Comparison of ENCODE assay signal across 8 cellular contexts in genomic region chr9:106892632-106893031, GRCh38. TPM values are rescaled to one million over a fixed set of nuclear protein-coding genes. Genes with fewer than 3 reads are reported as not detected.
DNase-seq lines count a peak whose midpoint lies in the region; ATAC-seq and TF ChIP-seq lines count a peak whose summit lies in the region.

No MANE protein-coding gene starts in this region.

- H3K4me2 ChIP-seq in PC-3 (ENCODE audit: low read length): peak overlapping the region; percentile 77
- peak overlapping the region; percentile 72 for H3K4me2 ChIP-seq in fibroblast of lung (ENCODE audit: extremely low read depth, insufficient read depth, low read length)

- H3K9ac ChIP-seq in PC-3 (ENCODE audit: low read length) (peak overlapping the region; percentile 64), fibroblast of lung (ENCODE audit: insufficient read depth, low read length) (no peak overlapping the region)

- peaks cover 51% of the 10 kb centered on the region for H3K4me1 ChIP-seq in PC-3 (ENCODE audit: insufficient read depth, low read length)
- H3K4me1 ChIP-seq in fibroblast of lung (ENCODE audit: control insufficient read depth, extremely low read depth, insufficient read depth, low read length): peaks cover 20% of the 10 kb centered on the region

- peaks cover 8% of the 10 kb centered on the region; the same call in 1 of the 2 replicates for H3K36me3 ChIP-seq in PC-3 (ENCODE audit: low read depth, low read length)
- H3K36me3 ChIP-seq in fibroblast of lung (ENCODE audit: control insufficient read depth, insufficient read depth, low read length): no peaks in the 10 kb centered on the region

- POLR2A ChIA-PET in PC-3 (lab: Charles Lee; ENCODE audit: unreplicated experiment): interaction anchor here (0.5 to 0.6 kb wide), 2 partner anchors 132 to 192 kb away, joined by 3 read pairs; no protein-coding TSS in a partner anchor

- intact Hi-C loops in PC-3 (cut with micrococcal nuclease): loop anchor here (2.0 kb wide), 2 partner anchors 24 to 30 kb away; partner anchors contain the start of gene ZNF462

- H3K4me3 ChIP-seq in PC-3 (ENCODE audit: low read length): peak overlapping the region; percentile 34; the same call in 1 of the 2 replicates
- no peak overlapping the region for H3K4me3 ChIP-seq in fibroblast of lung (replicated peaks in 1 of 4; ENCODE audit: control extremely low read depth in 1 of 4, insufficient read depth in 1 of 4, low read depth in 3 of 4, low read length in 4 of 4)

- ATAC-seq in PC-3 (peak; percentile 98), HG02885 (IDR thresholded peaks at IDR 0.05; ENCODE audit: poor library complexity, unreplicated experiment) (no peak), HG02870 (IDR thresholded peaks at IDR 0.05; ENCODE audit: unreplicated experiment) (no peak), HG03469 (IDR thresholded peaks at IDR 0.05; ENCODE audit: unreplicated experiment) (no peak)

- H3K9me2 ChIP-seq in PC-3 (replicated peaks; ENCODE audit: low read length): no peaks in the 10 kb centered on the region

- H3K9me3 ChIP-seq in PC-3 (ENCODE audit: low read length) (no peaks in the 10 kb centered on the region), fibroblast of lung (ENCODE audit: control insufficient read depth, insufficient read depth, low read depth, low read length) (no peaks in the 10 kb centered on the region)

- H3F3A ChIP-seq in PC-3 (ENCODE audit: low read length, unreplicated experiment): no peaks in the 10 kb centered on the region

- H3K27me3 ChIP-seq in PC-3 (ENCODE audit: low read length) (no peaks in the 10 kb centered on the region), fibroblast of lung (ENCODE audit: control insufficient read depth, insufficient read depth, low read length) (no peaks in the 10 kb centered on the region)

- peaks cover 88% of the 10 kb centered on the region for H3K79me2 ChIP-seq in PC-3 (ENCODE audit: low read length)
- H3K79me2 ChIP-seq in fibroblast of lung (ENCODE audit: control insufficient read depth, insufficient read depth, low read length): peaks cover 7% of the 10 kb centered on the region

- H4K20me1 ChIP-seq in PC-3 (ENCODE audit: low read length) (no peaks in the 10 kb centered on the region), fibroblast of lung (ENCODE audit: control insufficient read depth, extremely low read depth, insufficient read depth, low read length) (no peaks in the 10 kb centered on the region)

- CTCF ChIA-PET in PC-3 (lab: Charles Lee): no interaction called here

- H3K27ac ChIP-seq in PC-3 (ENCODE audit: low read length): peak overlapping the region; percentile 98
- H3K27ac ChIP-seq in fibroblast of lung (ENCODE audit: insufficient read depth, low read length): peak overlapping the region; percentile 83

- BruUV-seq in PC-3 (replicated peaks; lab: Mats Ljungman, UMichigan): no TSS peak

- H2AFZ ChIP-seq in PC-3 (ENCODE audit: low read length): no peak overlapping the region
- no peak overlapping the region for H2AFZ ChIP-seq in fibroblast of lung (ENCODE audit: low read length)

- TF ChIP-seq CTCF in PC-3 (conservative IDR thresholded peaks at IDR 0.05; ENCODE audit: low read depth, low read length): no peak
- TF ChIP-seq CTCF in fibroblast of lung (conservative IDR thresholded peaks at IDR 0.05 in 1 of 2, IDR thresholded peaks at IDR 0.05 in 1 of 2; ENCODE audit: low read depth in 1 of 2, low read length in 2 of 2): no peak
- no peak for TF ChIP-seq CTCF in GM10266 (IDR thresholded peaks at IDR 0.05; ENCODE audit: control insufficient read depth, insufficient read depth, low read depth, missing control alignments)

- DNase-seq in AG20443 (ENCODE audit: low spot score) (peak; percentile 95), PC-3 (peak; percentile 97), fibroblast of lung (ENCODE audit: low read depth in 2 of 2) (peak; percentile 95 to 99), myocyte (ENCODE audit: low read depth) (peak; percentile 96), GM10266 (ENCODE audit: extremely low spot score) (no peak)

RNA-seq across cellular contexts. Expression of gene ZNF462, which starts 29.7 kb away (rescaled TPM):
- total RNA-seq in PC-3 (2014; rRNA removed): 21.2 and 23.4 TPM in 2 replicates
- total RNA-seq in fibroblast of lung: 19.5 and 27.4 TPM in 2 replicates
- polyA plus RNA-seq in fibroblast of lung: 6.0 and 6.3 TPM in 2 replicates
- polyA plus RNA-seq in fibroblast of lung (2012): 5.3 and 7.5 TPM in 2 replicates
- 34.8 and 37.5 TPM in 2 replicates for polyA minus RNA-seq in fibroblast of lung (ENCODE audit: low replicate concordance)
- 10.8 and 14.7 TPM in 2 replicates for total RNA-seq in myocyte
- polyA plus RNA-seq in myocyte (2012): 7.1 TPM
